ENCODE assay signal across 8 cellular contexts in genomic region chr21:38806153-38806941, GRCh38. TPM values are rescaled to one million over a fixed set of nuclear protein-coding genes. Genes with fewer than 3 reads are reported as not detected.
DNase-seq lines count a peak whose midpoint lies in the region; ATAC-seq, FAIRE-seq and TF ChIP-seq lines count a peak whose summit lies in the region.

No MANE protein-coding gene starts in this region.

- H3K36me3 ChIP-seq in muscle layer of duodenum (ENCODE audit: control insufficient read depth in 1 of 2, insufficient read depth in 2 of 2, low read length in 2 of 2) (peaks cover 0 to 27% of the 10 kb centered on the region in 2 donors), transverse colon (peaks cover 0 to 16% (median 0%) of the 10 kb centered on the region in 4 donors)

- TF ChIP-seq POLR2A in A549 (IDR thresholded peaks at IDR 0.05; ENCODE audit: low read length) (no peak), transverse colon (IDR thresholded peaks at IDR 0.05) (no peak)

- FAIRE-seq in A549 (lab: Jason Lieb, UNC) = no peak
- FAIRE-seq in urothelium cell line (lab: Jason Lieb, UNC) = no peak

- no peak; a peak in 1 of 5 replicates for TF ChIP-seq RAD21 in A549 (conservative IDR thresholded peaks at IDR 0.05 in 1 of 2, IDR thresholded peaks at IDR 0.05 in 1 of 2)

- CTCF ChIA-PET in A549 (lab: Yijun Ruan, JAX) = interaction anchor here (0.6 to 1.4 kb wide), 8 partner anchors 10 to 376 kb away, joined by 3 to 8 read pairs (median 4); no protein-coding TSS in a partner anchor

- TF ChIP-seq EP300 in A549 (IDR thresholded peaks at IDR 0.05) (no peak), transverse colon (IDR thresholded peaks at IDR 0.05; ENCODE audit: low read depth) (no peak)

- peak overlapping the region; percentile 84 for H3K4me2 ChIP-seq in A549

- H3K4me1 ChIP-seq in A549 (peaks cover 66% of the 10 kb centered on the region), muscle layer of duodenum (ENCODE audit: control insufficient read depth in 1 of 2, insufficient read depth in 2 of 2, low read length in 2 of 2) (peaks cover 0 to 27% of the 10 kb centered on the region in 2 donors), transverse colon (peaks cover 14 to 63% (median 56%) of the 10 kb centered on the region in 4 donors)

- H3K27me3 ChIP-seq in muscle layer of duodenum (ENCODE audit: low read depth, low read length) (no peaks in the 10 kb centered on the region), transverse colon (no peaks in the 10 kb centered on the region)

- 2% methylated on average over 13 of the region's 72 CpGs for WGBS in A549 (ENCODE audit: missing lambda C conversion rate)
- 2 to 7% methylated on average over 10 to 61 of the region's 72 CpGs for WGBS in transverse colon (ENCODE audit: low coverage in 1 of 2), 2 donors

- peak overlapping the region; percentile 93 for H3K4me3 ChIP-seq in A549
- H3K4me3 ChIP-seq in muscle layer of duodenum (ENCODE audit: low read depth in 1 of 2, low read length in 2 of 2) = peak overlapping the region; percentile 82 to 85
- H3K4me3 ChIP-seq in transverse colon = peak overlapping the region; percentile 89 to 98 (median 96)

- ATAC-seq in A549 (peak in 1 of 2 experiments; percentile 0; a peak in 1 of 6 replicates), GM19043 (IDR thresholded peaks at IDR 0.05; ENCODE audit: low read depth, unreplicated experiment) (peak; percentile 18), HG03460 (IDR thresholded peaks at IDR 0.05; ENCODE audit: unreplicated experiment) (peak; percentile 26)

- H3K9me3 ChIP-seq in A549 (no peaks in the 10 kb centered on the region), muscle layer of duodenum (ENCODE audit: control insufficient read depth in 1 of 2, low read length in 2 of 2) (no peaks in the 10 kb centered on the region), transverse colon (no peaks in the 10 kb centered on the region)

- TF ChIP-seq CTCF in A549 (IDR thresholded peaks at IDR 0.05) (no peak), transverse colon (IDR thresholded peaks at IDR 0.05) (peak in 2 of 5 experiments; percentile 21 to 26)

- DNase-seq in A549 (ENCODE audit: low read depth in 1 of 2, low spot score in 1 of 2) (no peak), transverse colon (peak; percentile 45), urothelium cell line (ENCODE audit: low spot score) (no peak)
- peak; percentile 29 to 30 for DNase-seq in activated CD4-positive, alpha-beta T cell treated with anti-CD3 and anti-CD28 coated beads for 4 hours
- peak; percentile 13 for DNase-seq in effector CD4-positive, alpha-beta T cell

- H3K27ac ChIP-seq in A549 = peak overlapping the region; percentile 98 to 99
- H3K27ac ChIP-seq in muscle layer of duodenum (ENCODE audit: low read length) = peak overlapping the region; percentile 97
- H3K27ac ChIP-seq in transverse colon = peak overlapping the region; percentile 94 to 99 (median 98)

- POLR2A ChIA-PET in A549 (lab: Yijun Ruan, JAX) = interaction anchor here (0.7 to 1.7 kb wide), 7 partner anchors 14 to 1440 kb away, joined by 3 to 5 read pairs (median 3); partner anchors contain the start of gene DYRK1A

- intact Hi-C loops in transverse colon (cut with DNase I; ENCODE audit: low total_unique reads) = loop anchor here (5.0 to 10.0 kb wide), 2 partner anchors 74 to 298 kb away; no protein-coding TSS in a partner anchor

- in situ Hi-C loops in transverse colon (cut with MboI; ENCODE audit: low pct_ligation_motif_present in 1 of 4, low pct_unique_long_range_greater_than_20kb in 1 of 4, low sequenced_read_pairs in 3 of 4) = no loop called here

TF ChIP-seq in A549, 52 proteins besides CTCF, POLR2A, EP300 and RAD21:
- TF ChIP-seq CHD2 (IDR thresholded peaks at IDR 0.05; ENCODE audit: low read length, partially characterized antibody) = no peak
- TF ChIP-seq PBX3 (IDR thresholded peaks at IDR 0.05) = no peak
- TF ChIP-seq JUN (IDR thresholded peaks at IDR 0.05) = 0 out of 5 replicates have a peak, but pooled peaks of 1 of the 2 experiments have one; percentile 33
- TF ChIP-seq KDM5A (IDR thresholded peaks at IDR 0.05) = no peak
- peak; percentile 13; the same call in 1 of the 2 replicates for TF ChIP-seq PHF8 (IDR thresholded peaks at IDR 0.05; ENCODE audit: borderline replicate concordance, low read depth)

RNA-seq across cellular contexts. Expression of gene ETS2, which starts 0.6 kb away (rescaled TPM):
- polyA plus RNA-seq in A549 (2011; rRNA removed) = 41.6 and 42.6 TPM in 2 replicates
- 35.1 and 45.9 TPM in 2 replicates for polyA plus RNA-seq in A549 (2012; cell fraction: cytosol; rRNA removed)
- 87.4 and 104 TPM in 2 replicates for polyA plus RNA-seq in A549 (2012; cell fraction: nucleus; rRNA removed)
- polyA plus RNA-seq in A549 (2017; fragmentation: RNase III; extraction: RNeasy Plus Mini Kit Qiagen cat#74134 plus additional on column Dnase treatment) = 45.5 to 48.0 TPM (median 46.1 TPM) in 3 replicates
- polyA minus RNA-seq in A549 (2011; rRNA and poly(A)+ RNA removed) = 38.4 and 46.6 TPM in 2 replicates
- total RNA-seq in transverse colon = 100 to 1,000 TPM in 3 of 4 donors, 10 to 100 TPM in 1; 55.1 to 174 (median 127) TPM

Comparison
In these comparisons a context has a peak if more than half of its experiments do, and no peak if none do; other contexts are left out.
1. DNase-seq: peak in activated CD4-positive, alpha-beta T cell treated with anti-CD3 and anti-CD28 coated beads for 4 hours (2 of 2), effector CD4-positive, alpha-beta T cell (single experiment) and transverse colon (single experiment); none in A549 (0 of 2) and urothelium cell line (single experiment).
2. Peak in every context shown above with its lines, with median percentiles within 50 percentile points of each other: H3K27ac ChIP-seq and H3K4me3 ChIP-seq.